ENCODE assay signal across 8 cellular contexts in the genomic region with DNA sequence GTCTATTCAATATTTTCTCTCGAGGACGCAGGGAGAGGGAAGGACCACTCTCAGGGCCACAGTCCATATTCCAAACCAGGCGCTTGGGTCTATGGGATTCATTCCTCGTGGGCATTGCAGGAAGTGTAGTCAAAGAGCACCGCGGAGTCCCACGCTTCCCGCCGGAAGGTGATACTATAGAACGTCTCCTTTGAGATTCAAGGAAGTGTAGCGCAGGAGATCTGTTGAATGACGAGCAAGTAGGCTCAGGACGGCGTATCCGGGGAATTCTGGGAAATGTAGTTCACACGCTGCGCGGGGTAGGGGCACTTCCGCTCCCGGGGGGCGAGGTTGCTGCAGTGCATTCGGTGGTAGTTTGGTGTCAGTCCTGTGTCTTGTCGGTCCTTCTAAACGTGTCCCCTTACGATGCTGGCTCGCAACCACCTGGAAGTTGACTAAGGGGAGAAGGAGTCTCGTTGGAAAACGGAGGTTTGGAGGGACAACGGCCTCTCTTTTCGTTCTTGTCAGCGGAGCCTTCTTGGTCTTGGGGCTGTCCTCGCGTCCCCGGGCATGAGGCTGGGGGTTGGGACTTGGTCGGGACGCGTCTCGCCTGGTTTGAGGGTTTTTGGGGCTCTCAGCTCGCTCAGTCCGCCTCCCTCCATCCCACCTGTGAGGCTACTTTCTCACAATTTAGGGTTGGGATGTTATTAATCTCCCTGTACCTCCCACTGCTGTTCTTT. TPM values are rescaled to one million over a fixed set of nuclear protein-coding genes. Genes with fewer than 3 reads are reported as not detected.
DNase-seq lines count a peak whose midpoint lies in the region; ATAC-seq and TF ChIP-seq lines count a peak whose summit lies in the region.

Gene ZNF284 (plus strand): TSS at position 336 of the 719 bp plus-strand sequence. CDS start 4,231 bp downstream, outside the sequence.

- H3K9me3 Mint-ChIP-seq in Caco-2 (ENCODE audit: unreplicated experiment) (peaks cover 29% of the 10 kb centered on the region), natural killer cell (peaks cover 6 to 14% of the 10 kb centered on the region in 2 donors)
- peaks cover 59% of the 10 kb centered on the region for H3K9me3 Mint-ChIP-seq in activated T-helper 2 cell treated with anti-CD3 and anti-CD28 coated beads, Interferon-gamma antibody, Interleukin-2, Interleukin-4, amounts not matched to agents 10 μg/mL and 5 μg/mL and 100 μg/mL, durations not matched to agents 14 hours and 24 hours and 36 hours

- H3K9me3 ChIP-seq in Caco-2 = 0 out of 2 replicates have a peak, but pooled peaks cover 5% of the 10 kb centered on the region

- DNase-seq in Caco-2 (peak; percentile 91 to 94), HuH-7 (ENCODE audit: low spot score) (peak; percentile 84), RKO (ENCODE audit: low spot score) (peak; percentile 97), fibroblast of peridontal ligament (ENCODE audit: extremely low read depth) (peak; percentile 87), natural killer cell (peak; percentile 66)
- DNase-seq in activated T-helper 2 cell treated with anti-CD3 and anti-CD28 coated beads, Interferon-gamma antibody, Interleukin-2, Interleukin-4, amounts not matched to agents 10 μg/mL and 5 μg/mL and 100 μg/mL, durations not matched to agents 14 hours and 24 hours and 36 hours (ENCODE audit: low spot score) = peak; percentile 77
- DNase-seq in stimulated activated naive CD4-positive, alpha-beta T cell (lab: John Stamatoyannopoulos, UW) = peak; percentile 63 to 86 (median 76)

- POLR2A ChIA-PET in Caco-2 (lab: Charles Lee) = no interaction called here

- TF ChIP-seq CTCF in Caco-2 (IDR thresholded peaks at IDR 0.05; ENCODE audit: insufficient read depth in 1 of 2, low read depth in 1 of 2, low read length in 1 of 2, severe bottlenecking in 1 of 2, unreplicated experiment in 1 of 2) (no peak), natural killer cell (IDR thresholded peaks at IDR 0.05) (no peak)

- intact Hi-C loops in Caco-2 (cut with micrococcal nuclease; ENCODE audit: unreplicated experiment) (loop anchor here (1.0 kb wide), 5 partner anchors 21 to 88 kb away; partner anchors contain the start of genes ZNF155, ZNF224, ZNF225 and ZNF230), natural killer cell (cut with micrococcal nuclease) (loop anchor here (1.0 kb wide), 1 partner anchor 22 kb away; the partner anchor contains the start of gene ZNF224)
- intact Hi-C loops in activated T-helper 2 cell treated with anti-CD3 and anti-CD28 coated beads, Interferon-gamma antibody, Interleukin-2, Interleukin-4, amounts not matched to agents 10 μg/mL and 5 μg/mL and 100 μg/mL, durations not matched to agents 14 hours and 24 hours and 36 hours (cut with micrococcal nuclease) = loop anchor here (1.0 to 5.0 kb wide), 5 partner anchors 22 to 140 kb away; partner anchors contain the start of genes ZNF155, ZNF222, ZNF224 and ZNF227

- H3K4me1 Mint-ChIP-seq in Caco-2 (ENCODE audit: low read depth, unreplicated experiment) = peaks cover 14% of the 10 kb centered on the region
- peaks cover 17% of the 10 kb centered on the region for H3K4me1 Mint-ChIP-seq in activated T-helper 2 cell treated with anti-CD3 and anti-CD28 coated beads, Interferon-gamma antibody, Interleukin-2, Interleukin-4, amounts not matched to agents 10 μg/mL and 5 μg/mL and 100 μg/mL, durations not matched to agents 14 hours and 24 hours and 36 hours (ENCODE audit: low read depth)
- H3K4me1 Mint-ChIP-seq in natural killer cell = peaks cover 22 to 24% of the 10 kb centered on the region in 2 donors

- H3K27me3 Mint-ChIP-seq in Caco-2 (ENCODE audit: insufficient read depth, unreplicated experiment) = no peaks in the 10 kb centered on the region
- H3K27me3 Mint-ChIP-seq in activated T-helper 2 cell treated with anti-CD3 and anti-CD28 coated beads, Interferon-gamma antibody, Interleukin-2, Interleukin-4, amounts not matched to agents 10 μg/mL and 5 μg/mL and 100 μg/mL, durations not matched to agents 14 hours and 24 hours and 36 hours (ENCODE audit: low read depth) = no peaks in the 10 kb centered on the region
- H3K27me3 Mint-ChIP-seq in natural killer cell (ENCODE audit: low read depth in 2 of 2) = no peaks in the 10 kb centered on the region

- H3K4me1 ChIP-seq in Caco-2 = peaks cover 3% of the 10 kb centered on the region; the same call in 1 of the 2 replicates

- no peaks in the 10 kb centered on the region for H3K27me3 ChIP-seq in Caco-2 (replicated peaks; ENCODE audit: control insufficient read depth, insufficient read depth, low read length)

- H3K36me3 ChIP-seq in Caco-2 (ENCODE audit: control insufficient read depth, insufficient read depth, low read length) = no peaks in the 10 kb centered on the region

- CTCF ChIA-PET in Caco-2 (lab: Charles Lee) = no interaction called here

- H3K4me3 Mint-ChIP-seq in Caco-2 (ENCODE audit: unreplicated experiment) (peak within 1 kb of the TSS; percentile 83), natural killer cell (peak within 1 kb of the TSS; percentile 96)
- H3K4me3 Mint-ChIP-seq in activated T-helper 2 cell treated with anti-CD3 and anti-CD28 coated beads, Interferon-gamma antibody, Interleukin-2, Interleukin-4, amounts not matched to agents 10 μg/mL and 5 μg/mL and 100 μg/mL, durations not matched to agents 14 hours and 24 hours and 36 hours (ENCODE audit: low read depth) = peak within 1 kb of the TSS; percentile 85

- H3K36me3 Mint-ChIP-seq in Caco-2 (ENCODE audit: insufficient read depth, unreplicated experiment) = peaks cover 22% of the 10 kb centered on the region
- peaks cover 27% of the 10 kb centered on the region for H3K36me3 Mint-ChIP-seq in activated T-helper 2 cell treated with anti-CD3 and anti-CD28 coated beads, Interferon-gamma antibody, Interleukin-2, Interleukin-4, amounts not matched to agents 10 μg/mL and 5 μg/mL and 100 μg/mL, durations not matched to agents 14 hours and 24 hours and 36 hours (ENCODE audit: low read depth)
- peaks cover 7% of the 10 kb centered on the region for H3K36me3 Mint-ChIP-seq in natural killer cell

- ATAC-seq in GM21390 (IDR thresholded peaks at IDR 0.05; ENCODE audit: unreplicated experiment) (peak; percentile 98), natural killer cell (peak; percentile 95 to 99 (median 99))

- H3K4me3 ChIP-seq in Caco-2 (ENCODE audit: low read depth, low read length) = peak within 1 kb of the TSS; percentile 77

- no TSS peak for BruUV-seq in Caco-2 (replicated peaks; lab: Mats Ljungman, UMichigan)

- H3K27ac Mint-ChIP-seq in Caco-2 (ENCODE audit: unreplicated experiment) (peak within 1 kb of the TSS; percentile 85), natural killer cell (peak within 1 kb of the TSS; percentile 90)
- H3K27ac Mint-ChIP-seq in activated T-helper 2 cell treated with anti-CD3 and anti-CD28 coated beads, Interferon-gamma antibody, Interleukin-2, Interleukin-4, amounts not matched to agents 10 μg/mL and 5 μg/mL and 100 μg/mL, durations not matched to agents 14 hours and 24 hours and 36 hours = peak within 1 kb of the TSS; percentile 50

RNA-seq across cellular contexts. Expression of gene ZNF284, which starts in this region (rescaled TPM):
- total RNA-seq in Caco-2 (2022) = 2.3 and 3.6 TPM in 2 replicates
- 1.1 and 1.4 TPM in 2 replicates for total RNA-seq in activated T-helper 2 cell treated with anti-CD3 and anti-CD28 coated beads, Interferon-gamma antibody, Interleukin-2, Interleukin-4, amounts not matched to agents 10 μg/mL and 5 μg/mL and 100 μg/mL, durations not matched to agents 14 hours and 24 hours and 36 hours
- total RNA-seq in natural killer cell = 1 to 10 TPM; 3.2 to 4.6 (median 3.8) TPM

Comparison
In these comparisons a context has a peak if more than half of its experiments do, and no peak if none do; other contexts are left out.
1. Peak in every context shown above with its lines: DNase-seq, ATAC-seq and H3K4me3 ChIP-seq.